In the genomic region with DNA sequence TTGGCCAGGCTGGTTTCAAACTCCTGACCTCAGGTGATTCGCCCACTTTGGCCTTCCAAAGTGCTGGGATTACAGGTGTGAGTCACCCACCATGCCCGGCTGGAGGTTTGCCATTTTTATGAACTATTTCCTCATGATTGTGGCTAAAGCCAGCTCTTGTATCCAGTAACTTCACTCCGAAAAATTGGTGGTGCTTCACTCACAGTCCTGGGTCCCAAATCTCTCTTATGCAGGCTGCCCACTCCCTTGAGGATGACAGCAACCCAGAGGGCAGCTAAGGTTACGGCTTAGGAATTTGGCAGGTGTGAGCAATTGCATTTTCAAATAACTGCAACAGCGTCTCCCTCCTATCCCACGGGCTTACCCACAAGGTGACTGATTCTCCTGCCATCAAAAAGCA, we compare ENCODE assay signal across 1 cellular context.
TF ChIP-seq lines count a peak whose summit lies in the region.

No MANE protein-coding gene starts in this region.

TF ChIP-seq in GM23338, 12 proteins besides CTCF, POLR2A, EP300 and RAD21 (continued from another document):
- TF ChIP-seq EZH2phosphoT487 (IDR thresholded peaks at IDR 0.05; ENCODE audit: unreplicated experiment) (no peak), EZH2 (IDR thresholded peaks at IDR 0.05; ENCODE audit: low read depth, unreplicated experiment) (no peak), NANOG (IDR thresholded peaks at IDR 0.05; ENCODE audit: borderline replicate concordance) (no peak), JUNB (IDR thresholded peaks at IDR 0.05; ENCODE audit: unreplicated experiment) (no peak), STAT1 (IDR thresholded peaks at IDR 0.05; ENCODE audit: unreplicated experiment) (no peak), CREB1 (CRISPR knock-in tag; IDR thresholded peaks at IDR 0.05; ENCODE audit: low read depth) (no peak), ZNF114 (CRISPR knock-in tag; IDR thresholded peaks at IDR 0.05) (no peak)
- TF ChIP-seq, protein P1, sequence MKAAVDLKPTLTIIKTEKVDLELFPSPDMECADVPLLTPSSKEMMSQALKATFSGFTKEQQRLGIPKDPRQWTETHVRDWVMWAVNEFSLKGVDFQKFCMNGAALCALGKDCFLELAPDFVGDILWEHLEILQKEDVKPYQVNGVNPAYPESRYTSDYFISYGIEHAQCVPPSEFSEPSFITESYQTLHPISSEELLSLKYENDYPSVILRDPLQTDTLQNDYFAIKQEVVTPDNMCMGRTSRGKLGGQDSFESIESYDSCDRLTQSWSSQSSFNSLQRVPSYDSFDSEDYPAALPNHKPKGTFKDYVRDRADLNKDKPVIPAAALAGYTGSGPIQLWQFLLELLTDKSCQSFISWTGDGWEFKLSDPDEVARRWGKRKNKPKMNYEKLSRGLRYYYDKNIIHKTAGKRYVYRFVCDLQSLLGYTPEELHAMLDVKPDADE (IDR thresholded peaks at IDR 0.05), result no peak
